ENCODE assay signal across 8 cellular contexts in genomic region chr16:11795887-11796226, GRCh38. TPM values are rescaled to one million over a fixed set of nuclear protein-coding genes. Genes with fewer than 3 reads are reported as not detected.
A peak's percentile ranks its signal among the peaks of the same experiment; 100 is the strongest.
DNase-seq lines count a peak whose midpoint lies in the region; ATAC-seq, FAIRE-seq and TF ChIP-seq lines count a peak whose summit lies in the region.

No MANE protein-coding gene starts in this region.

- H3K27me3 ChIP-seq in SK-N-SH (ENCODE audit: insufficient read depth) (no peaks in the 10 kb centered on the region), keratinocyte (ENCODE audit: control insufficient read depth, extremely low read depth, insufficient read depth, low read length) (no peaks in the 10 kb centered on the region), subcutaneous abdominal adipose tissue (ENCODE audit: control insufficient read depth in 5 of 5, insufficient read depth in 4 of 5, low read length in 5 of 5) (no peaks in the 10 kb centered on the region)

- H3K4me2 ChIP-seq in SK-N-SH (peak overlapping the region; percentile 78), keratinocyte (ENCODE audit: control insufficient read depth, extremely low read depth, insufficient read depth, low read depth, low read length) (peak overlapping the region; percentile 58)

- peak overlapping the region; percentile 91 for H3K27ac Mint-ChIP-seq in activated naive CD8-positive, alpha-beta T cell treated with anti-CD3 and anti-CD28 coated beads for 36 hours

- no peak for FAIRE-seq in keratinocyte (lab: Jason Lieb, UNC)

- no peak for TF ChIP-seq EP300 in SK-N-SH (IDR thresholded peaks at IDR 0.05; ENCODE audit: borderline replicate concordance in 1 of 2, low read depth in 1 of 2, low read length in 1 of 2)

- no peak for TF ChIP-seq CTCF in SK-N-SH (IDR thresholded peaks at IDR 0.05)
- no peak for TF ChIP-seq CTCF in keratinocyte (optimal IDR thresholded peaks at IDR 0.05 in 1 of 3, IDR thresholded peaks at IDR 0.05 in 1 of 3, conservative IDR thresholded peaks at IDR 0.05 in 1 of 3; ENCODE audit: extremely low read depth in 1 of 3, insufficient read depth in 2 of 3, low read length in 3 of 3)

- peaks cover 3% of the 10 kb centered on the region for H3K9me1 ChIP-seq in keratinocyte (ENCODE audit: control insufficient read depth, extremely low read depth, insufficient read depth, low read length)

- POLR2A ChIA-PET in SK-N-SH (lab: Yijun Ruan, JAX): interaction anchor here (0.7 kb wide), 1 partner anchor 15 kb away, joined by 4 read pairs; no protein-coding TSS in a partner anchor

- no peaks in the 10 kb centered on the region for H3K9me2 ChIP-seq in SK-N-SH

- H2AFZ ChIP-seq in SK-N-SH (ENCODE audit: low read depth) (0 out of 2 replicates have a peak overlapping the region, but pooled peaks have one; percentile 3), keratinocyte (ENCODE audit: control insufficient read depth, low read length) (no peak overlapping the region)

- H3K9ac ChIP-seq in SK-N-SH (peak overlapping the region; percentile 98), keratinocyte (ENCODE audit: control insufficient read depth, extremely low read depth, insufficient read depth, low read length) (peak overlapping the region; percentile 97), subcutaneous abdominal adipose tissue (ENCODE audit: low read length in 5 of 5) (peak overlapping the region; percentile 63 to 100 (median 99))

- H3K36me3 ChIP-seq in SK-N-SH (replicated peaks in 1 of 2; ENCODE audit: control insufficient read depth in 1 of 2, insufficient read depth in 2 of 2, low read length in 1 of 2) (peaks cover 5 to 24% of the 10 kb centered on the region in 2 experiments), keratinocyte (ENCODE audit: control insufficient read depth in 2 of 2, extremely low read depth in 1 of 2, insufficient read depth in 2 of 2, low read length in 2 of 2) (peaks cover 0 to 3% of the 10 kb centered on the region in 2 experiments), subcutaneous abdominal adipose tissue (ENCODE audit: control insufficient read depth in 5 of 5, insufficient read depth in 5 of 5, low read length in 5 of 5) (peaks cover 0 to 7% (median 3%) of the 10 kb centered on the region in 5 donors)

- H3K27ac ChIP-seq in SK-N-SH (ENCODE audit: low read depth in 2 of 2, low read length in 1 of 2) (peak overlapping the region; percentile 95), keratinocyte (ENCODE audit: control insufficient read depth, insufficient read depth, low read length) (peak overlapping the region; percentile 82), subcutaneous abdominal adipose tissue (ENCODE audit: low read depth, low read length) (peak overlapping the region; percentile 98)

- TF ChIP-seq RAD21 in SK-N-SH (IDR thresholded peaks at IDR 0.05; ENCODE audit: low read length): no peak

- peaks cover 84% of the 10 kb centered on the region for H3K79me2 ChIP-seq in SK-N-SH (ENCODE audit: insufficient read depth)
- H3K79me2 ChIP-seq in keratinocyte (ENCODE audit: control insufficient read depth, insufficient read depth, low read length): peaks cover 80% of the 10 kb centered on the region

- no peaks in the 10 kb centered on the region for H3K27me3 Mint-ChIP-seq in activated naive CD8-positive, alpha-beta T cell treated with anti-CD3 and anti-CD28 coated beads for 36 hours

- H3K4me3 ChIP-seq in SK-N-SH (ENCODE audit: low read depth in 2 of 2, low read length in 1 of 2) (peak overlapping the region; percentile 77 to 96), keratinocyte (ENCODE audit: control insufficient read depth in 2 of 3, extremely low read depth in 1 of 3, insufficient read depth in 2 of 3, low read depth in 1 of 3, low read length in 3 of 3) (peak overlapping the region; percentile 73 to 96 (median 83)), subcutaneous abdominal adipose tissue (ENCODE audit: low read depth in 1 of 5, low read length in 5 of 5) (peak overlapping the region; percentile 68 to 90 (median 83))

- H3K9me3 ChIP-seq in SK-N-SH: no peaks in the 10 kb centered on the region
- H3K9me3 ChIP-seq in keratinocyte (ENCODE audit: control insufficient read depth, low read depth, low read length): no peaks in the 10 kb centered on the region
- H3K9me3 ChIP-seq in subcutaneous abdominal adipose tissue (ENCODE audit: control insufficient read depth in 5 of 5, low read length in 5 of 5): no peaks in the 10 kb centered on the region

- peaks cover 19% of the 10 kb centered on the region for H3F3A ChIP-seq in SK-N-SH (replicated peaks; ENCODE audit: insufficient read depth)

- H3K36me3 Mint-ChIP-seq in activated naive CD8-positive, alpha-beta T cell treated with anti-CD3 and anti-CD28 coated beads for 36 hours: peaks cover 37% of the 10 kb centered on the region

- H3K4me1 ChIP-seq in SK-N-SH (ENCODE audit: control insufficient read depth in 1 of 2, insufficient read depth in 2 of 2, low read depth in 1 of 2, low read length in 1 of 2) (peaks cover 29 to 41% of the 10 kb centered on the region in 2 experiments), keratinocyte (ENCODE audit: control insufficient read depth, extremely low read depth, insufficient read depth, low read length) (peaks cover 29% of the 10 kb centered on the region), subcutaneous abdominal adipose tissue (ENCODE audit: control insufficient read depth in 5 of 5, insufficient read depth in 5 of 5, low read length in 5 of 5) (peaks cover 0 to 75% (median 68%) of the 10 kb centered on the region in 5 donors)

- dilution Hi-C loops in keratinocyte (cut with MboI; ENCODE audit: extremely low pct_ligation_motif_present, low sequenced_read_pairs): no loop called here

- CTCF ChIA-PET in SK-N-SH (lab: Yijun Ruan, JAX): interaction anchor here (1.5 to 3.5 kb wide), 6 partner anchors 9 to 400 kb away, joined by 4 to 29 read pairs (median 15); partner anchors contain the start of gene TXNDC11

- WGBS in SK-N-SH (ENCODE audit: low lambda C conversion rate): 75% methylated on average over 8 of the region's 8 CpGs

- peaks cover 31% of the 10 kb centered on the region for H4K20me1 ChIP-seq in SK-N-SH (ENCODE audit: insufficient read depth)
- no peaks in the 10 kb centered on the region for H4K20me1 ChIP-seq in keratinocyte (ENCODE audit: control insufficient read depth, extremely low read depth, insufficient read depth, low read length)

- DNase-seq in SK-N-SH (no peak), keratinocyte (ENCODE audit: low read depth, low spot score) (no peak), NCI-H748 (lab: John Stamatoyannopoulos, UW; ENCODE audit: unreplicated experiment) (no peak), NCI-H1105 (lab: John Stamatoyannopoulos, UW) (no peak), NAMALWA (ENCODE audit: low spot score) (no peak)
- DNase-seq in activated naive CD8-positive, alpha-beta T cell treated with anti-CD3 and anti-CD28 coated beads for 36 hours: no peak

- peaks cover 79% of the 10 kb centered on the region for H3K4me1 Mint-ChIP-seq in activated naive CD8-positive, alpha-beta T cell treated with anti-CD3 and anti-CD28 coated beads for 36 hours

- no peaks in the 10 kb centered on the region for H3K9me3 Mint-ChIP-seq in activated naive CD8-positive, alpha-beta T cell treated with anti-CD3 and anti-CD28 coated beads for 36 hours

- H3K4me3 Mint-ChIP-seq in activated naive CD8-positive, alpha-beta T cell treated with anti-CD3 and anti-CD28 coated beads for 36 hours: peak overlapping the region; percentile 85

- ATAC-seq in SK-N-SH treated with all-trans-retinoic acid at 6 μM for 48 hours: no peak

TF ChIP-seq in SK-N-SH, 30 proteins besides CTCF, POLR2A, EP300 and RAD21 (continues in another document):
- TF ChIP-seq FOSL2 (IDR thresholded peaks at IDR 0.05; ENCODE audit: borderline replicate concordance, low read depth): no peak

RNA-seq across cellular contexts. Expression of gene ZC3H7A, which starts 1.2 kb away (rescaled TPM):
- polyA plus RNA-seq in SK-N-SH (2012; rRNA removed): 31.9 and 38.7 TPM in 2 replicates
- polyA plus RNA-seq in SK-N-SH (2012; cell fraction: cytosol; rRNA removed): 39.8 and 48.0 TPM in 2 replicates
- polyA plus RNA-seq in SK-N-SH (2012; cell fraction: nucleus; rRNA removed): 71.8 and 77.3 TPM in 2 replicates
- total RNA-seq in activated naive CD8-positive, alpha-beta T cell treated with anti-CD3 and anti-CD28 coated beads for 36 hours: 10 to 100 TPM; 54.1 to 57.9 TPM
- polyA plus RNA-seq in keratinocyte: 23.0 to 51.4 TPM (median 43.9 TPM) in 3 replicates
- 75.3 TPM for polyA plus RNA-seq in keratinocyte (2011; ENCODE audit: low read depth)
- 41.0 and 72.1 TPM in 2 replicates for polyA plus RNA-seq in keratinocyte (2011; cell fraction: cytosol; rRNA removed)
- 88.0 and 106 TPM in 2 replicates for polyA plus RNA-seq in keratinocyte (2011; cell fraction: nucleus; rRNA removed)
- polyA plus RNA-seq in keratinocyte (2012; ENCODE audit: low replicate concordance): 20.7 and 32.5 TPM in 2 replicates
- 20.4 to 40.8 TPM (median 22.9 TPM) in 3 replicates for polyA minus RNA-seq in keratinocyte
- polyA minus RNA-seq in keratinocyte (2011; cell fraction: cytosol; rRNA and poly(A)+ RNA removed): 16.7 TPM
- 21.2 and 47.1 TPM in 2 replicates for polyA minus RNA-seq in keratinocyte (2011; cell fraction: nucleus; rRNA and poly(A)+ RNA removed)

RNA-seq across cellular contexts. Expression of gene TXNDC11, which starts 53.2 kb away (rescaled TPM):
- 37.0 and 39.6 TPM in 2 replicates for polyA plus RNA-seq in SK-N-SH (2012; rRNA removed)
- polyA plus RNA-seq in SK-N-SH (2012; cell fraction: cytosol; rRNA removed): 27.5 and 32.6 TPM in 2 replicates
- polyA plus RNA-seq in SK-N-SH (2012; cell fraction: nucleus; rRNA removed): 39.7 and 55.5 TPM in 2 replicates
- 10 to 100 TPM; 24.5 to 27.3 TPM for total RNA-seq in activated naive CD8-positive, alpha-beta T cell treated with anti-CD3 and anti-CD28 coated beads for 36 hours
- 34.2 to 50.3 TPM (median 35.9 TPM) in 3 replicates for polyA plus RNA-seq in keratinocyte
- polyA plus RNA-seq in keratinocyte (2011; ENCODE audit: low read depth): 28.8 TPM
- polyA plus RNA-seq in keratinocyte (2011; cell fraction: cytosol; rRNA removed): 24.6 and 26.6 TPM in 2 replicates
- polyA plus RNA-seq in keratinocyte (2011; cell fraction: nucleus; rRNA removed): 54.3 and 56.9 TPM in 2 replicates
- 19.0 and 27.4 TPM in 2 replicates for polyA plus RNA-seq in keratinocyte (2012; ENCODE audit: low replicate concordance)
- polyA minus RNA-seq in keratinocyte: 30.2 to 35.8 TPM (median 33.7 TPM) in 3 replicates
- polyA minus RNA-seq in keratinocyte (2011; cell fraction: cytosol; rRNA and poly(A)+ RNA removed): 16.3 TPM
- polyA minus RNA-seq in keratinocyte (2011; cell fraction: nucleus; rRNA and poly(A)+ RNA removed): 29.4 and 43.4 TPM in 2 replicates

RNA-seq across cellular contexts. Expression of gene RSL1D1, which starts 55.5 kb away (rescaled TPM):
- polyA plus RNA-seq in SK-N-SH (2012; rRNA removed): 38.0 and 51.8 TPM in 2 replicates
- 82.3 and 126 TPM in 2 replicates for polyA plus RNA-seq in SK-N-SH (2012; cell fraction: cytosol; rRNA removed)
- polyA plus RNA-seq in SK-N-SH (2012; cell fraction: nucleus; rRNA removed): 5.7 and 18.1 TPM in 2 replicates
- total RNA-seq in activated naive CD8-positive, alpha-beta T cell treated with anti-CD3 and anti-CD28 coated beads for 36 hours: 100 to 1,000 TPM; 434 to 441 TPM
- 84.2 to 185 TPM (median 172 TPM) in 3 replicates for polyA plus RNA-seq in keratinocyte
- 255 TPM for polyA plus RNA-seq in keratinocyte (2011; ENCODE audit: low read depth)
- 171 and 313 TPM in 2 replicates for polyA plus RNA-seq in keratinocyte (2011; cell fraction: cytosol; rRNA removed)
- polyA plus RNA-seq in keratinocyte (2011; cell fraction: nucleus; rRNA removed): 79.4 and 121 TPM in 2 replicates
- polyA plus RNA-seq in keratinocyte (2012; ENCODE audit: low replicate concordance): 132 and 161 TPM in 2 replicates
- polyA minus RNA-seq in keratinocyte: 7.4 to 81.4 TPM (median 39.6 TPM) in 3 replicates
- polyA minus RNA-seq in keratinocyte (2011; cell fraction: cytosol; rRNA and poly(A)+ RNA removed): 115 TPM
- 18.3 and 47.7 TPM in 2 replicates for polyA minus RNA-seq in keratinocyte (2011; cell fraction: nucleus; rRNA and poly(A)+ RNA removed)
